Comparison of ENCODE assay signal across 39 cellular contexts in the genomic region with DNA sequence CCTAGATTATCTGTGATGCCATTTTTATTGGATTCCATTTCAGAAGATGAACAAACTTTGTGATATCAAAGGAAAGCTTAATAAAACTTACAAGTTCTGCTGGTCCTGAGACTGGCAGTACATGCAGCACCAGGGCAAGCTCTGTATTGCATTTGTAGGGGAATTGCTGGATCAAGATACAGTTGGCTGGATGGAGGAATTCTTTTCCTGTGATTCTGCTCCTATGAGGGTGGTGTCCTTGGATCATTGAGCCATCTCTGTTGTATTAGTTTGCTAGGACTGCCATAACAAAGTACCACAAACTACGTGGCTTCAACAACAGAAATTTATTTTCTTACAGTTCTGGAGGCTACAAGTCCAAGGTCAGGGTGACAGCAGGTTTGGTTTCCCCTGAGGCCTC. TPM values are rescaled to one million over a fixed set of nuclear protein-coding genes. Genes with fewer than 3 reads are reported as not detected.
"Had no signal": no experiment of that assay in that cellular context is flagged by ENCODE, and none has a peak within 500 bp of the region (broad histone marks: within the 10 kb centered on the region; RNA-seq: fewer than 3 reads in every experiment).

No MANE protein-coding gene starts in this region.

- H3K4me3 ChIP-seq: ascending aorta, gastrocnemius medialis, hepatocyte, left ventricle myocardium inferior, lung, mucosa of descending colon, ovary, right lobe of liver, skin epidermis, thyroid gland, upper lobe of left lung, vagina had no signal

- H3K27ac ChIP-seq: ascending aorta, brain microvascular endothelial cell, gastrocnemius medialis, hepatocyte, left ventricle myocardium inferior, ovary, right lobe of liver, thyroid gland, upper lobe of left lung, vagina, VCaP had no signal

- ATAC-seq: effector memory CD8-positive, alpha-beta T cell; mucosa of descending colon; natural killer cell treated with Interleukin-12 subunit alpha and Interleukin-12 subunit beta and Interleukin-15 and Interleukin-18, amount 100 ng/mL, for 72 hours; right lobe of liver; stimulated activated naive CD8-positive, alpha-beta T cell treated with anti-CD3 and anti-CD28 coated beads, Interleukin-15, Interleukin-2, amounts not matched to agents 100 U/mL and 50 U/mL, for 24 hours had no signal

- H3K4me1 Mint-ChIP-seq: activated naive CD4-positive, alpha-beta T cell treated with anti-CD3 and anti-CD28 coated beads, Interleukin-2, amount 10 ng/mL, durations not matched to agents 7 days and 5 days; activated naive CD8-positive, alpha-beta T cell treated with anti-CD3 and anti-CD28 coated beads, Interleukin-2, amount 10 ng/mL, durations not matched to agents 7 days and 5 days had no signal

- H2AFZ ChIP-seq: hepatocyte had no signal

- H3K27me3 ChIP-seq: ascending aorta, brain microvascular endothelial cell, gastrocnemius medialis, hepatocyte, ovary, right lobe of liver, thyroid gland, upper lobe of left lung, vagina had no signal

- H3K79me2 ChIP-seq: hepatocyte had no signal

- H3K36me3 ChIP-seq: ascending aorta, brain microvascular endothelial cell, gastrocnemius medialis, left ventricle myocardium inferior, ovary, right lobe of liver, thyroid gland, upper lobe of left lung, vagina had no signal

- H3K27ac Mint-ChIP-seq: activated naive CD4-positive, alpha-beta T cell treated with anti-CD3 and anti-CD28 coated beads, Interleukin-2, amount 10 ng/mL, durations not matched to agents 7 days and 5 days; activated naive CD8-positive, alpha-beta T cell treated with anti-CD3 and anti-CD28 coated beads, Interleukin-2, amount 10 ng/mL, durations not matched to agents 7 days and 5 days; activated T-cell treated with anti-CD3 and anti-CD28 coated beads, Interleukin-2, amount 50 U/mL, for 24 hours; effector memory CD8-positive, alpha-beta T cell; natural killer cell treated with Interleukin-12 subunit alpha and Interleukin-12 subunit beta and Interleukin-15 and Interleukin-18, amount 100 ng/mL, for 72 hours; progenitor cell of endocrine pancreas; T-helper 1 cell treated with Interleukin-12 subunit alpha and Interleukin-12 subunit beta and Interleukin-4 antibody, amounts not matched to agents 30 μg/mL and 1 μg/mL, for 36 hours had no signal

- H3K4me1 ChIP-seq: ascending aorta, gastrocnemius medialis, left ventricle myocardium inferior, right lobe of liver, thyroid gland, upper lobe of left lung had no signal

- H3K9me3 Mint-ChIP-seq: activated naive CD4-positive, alpha-beta T cell treated with anti-CD3 and anti-CD28 coated beads, Interleukin-2, amount 10 ng/mL, durations not matched to agents 7 days and 5 days; activated naive CD8-positive, alpha-beta T cell treated with anti-CD3 and anti-CD28 coated beads, Interleukin-2, amount 10 ng/mL, durations not matched to agents 7 days and 5 days; activated T-cell treated with anti-CD3 and anti-CD28 coated beads, Interleukin-2, amount 50 U/mL, for 24 hours; effector memory CD8-positive, alpha-beta T cell; T-helper 1 cell treated with Interleukin-12 subunit alpha and Interleukin-12 subunit beta and Interleukin-4 antibody, amounts not matched to agents 30 μg/mL and 1 μg/mL, for 36 hours had no signal

- H3K36me3 Mint-ChIP-seq: activated naive CD4-positive, alpha-beta T cell treated with anti-CD3 and anti-CD28 coated beads, Interleukin-2, amount 10 ng/mL, durations not matched to agents 7 days and 5 days; activated naive CD8-positive, alpha-beta T cell treated with anti-CD3 and anti-CD28 coated beads, Interleukin-2, amount 10 ng/mL, durations not matched to agents 7 days and 5 days; natural killer cell treated with Interleukin-12 subunit alpha and Interleukin-12 subunit beta and Interleukin-15 and Interleukin-18, amount 100 ng/mL, for 72 hours had no signal

- H3K4me2 ChIP-seq: hepatocyte had no signal

- H3K27me3 Mint-ChIP-seq: activated naive CD4-positive, alpha-beta T cell treated with anti-CD3 and anti-CD28 coated beads, Interleukin-2, amount 10 ng/mL, durations not matched to agents 7 days and 5 days; activated naive CD8-positive, alpha-beta T cell treated with anti-CD3 and anti-CD28 coated beads, Interleukin-2, amount 10 ng/mL, durations not matched to agents 7 days and 5 days; activated T-cell treated with anti-CD3 and anti-CD28 coated beads, Interleukin-2, amount 50 U/mL, for 24 hours; effector memory CD8-positive, alpha-beta T cell; natural killer cell treated with Interleukin-12 subunit alpha and Interleukin-12 subunit beta and Interleukin-15 and Interleukin-18, amount 100 ng/mL, for 72 hours; progenitor cell of endocrine pancreas had no signal

- H3K9me3 ChIP-seq: ascending aorta, gastrocnemius medialis, left ventricle myocardium inferior, mucosa of descending colon, ovary, right lobe of liver, thyroid gland, upper lobe of left lung, vagina had no signal

- DNase-seq: activated CD4-positive, alpha-beta T cell treated with anti-CD3 and anti-CD28 coated beads for 4 hours; activated CD4-positive, alpha-beta T cell treated with anti-CD3 and anti-CD28 coated beads, Interleukin-2, amount 50 U/mL, for 4 hours; activated CD8-positive, alpha-beta memory T cell treated with anti-CD3 and anti-CD28 coated beads, Interleukin-2, amount 50 U/mL, for 4 hours; activated gamma-delta T cell; activated naive CD4-positive, alpha-beta T cell treated with anti-CD3 and anti-CD28 coated beads, Interleukin-2, amount 10 ng/mL, durations not matched to agents 7 days and 5 days; activated naive CD8-positive, alpha-beta T cell treated with anti-CD3 and anti-CD28 coated beads, Interleukin-2, amount 10 ng/mL, durations not matched to agents 7 days and 5 days; activated T-cell treated with anti-CD3 and anti-CD28 coated beads, Interleukin-2, amount 50 U/mL, for 24 hours; brain microvascular endothelial cell; cortex of kidney; effector memory CD8-positive, alpha-beta T cell; erythroblast; gastrocnemius medialis; islet precursor cell; left ventricle myocardium inferior; mucosa of descending colon; ovary; right lobe of liver; stimulated activated CD4-positive, alpha-beta T cell treated with anti-CD3 and anti-CD28 coated beads, Interleukin-12 subunit alpha, Interleukin-12 subunit beta, amount 100 ng/mL, for 4 hours; stimulated activated CD4-positive, alpha-beta T cell treated with anti-CD3 and anti-CD28 coated beads, Interleukin-4, amount 100 ng/mL, for 1 hour; stimulated activated naive CD8-positive, alpha-beta T cell treated with anti-CD3 and anti-CD28 coated beads, Interleukin-15, Interleukin-2, amounts not matched to agents 100 U/mL and 50 U/mL, for 24 hours; substantia nigra; T-helper 9 cell; thyroid gland; upper lobe of left lung had no signal

- H3K4me3 Mint-ChIP-seq: activated naive CD4-positive, alpha-beta T cell treated with anti-CD3 and anti-CD28 coated beads, Interleukin-2, amount 10 ng/mL, durations not matched to agents 7 days and 5 days; activated naive CD8-positive, alpha-beta T cell treated with anti-CD3 and anti-CD28 coated beads, Interleukin-2, amount 10 ng/mL, durations not matched to agents 7 days and 5 days; activated T-cell treated with anti-CD3 and anti-CD28 coated beads, Interleukin-2, amount 50 U/mL, for 24 hours; effector memory CD8-positive, alpha-beta T cell; natural killer cell treated with Interleukin-12 subunit alpha and Interleukin-12 subunit beta and Interleukin-15 and Interleukin-18, amount 100 ng/mL, for 72 hours; T-helper 1 cell treated with Interleukin-12 subunit alpha and Interleukin-12 subunit beta and Interleukin-4 antibody, amounts not matched to agents 30 μg/mL and 1 μg/mL, for 36 hours had no signal

RNA-seq across cellular contexts. Expression of a gene that starts 33.9 kb away (rescaled TPM):
- total RNA-seq: activated CD8-positive, alpha-beta memory T cell treated with anti-CD3 and anti-CD28 coated beads for 36 hours; activated naive CD8-positive, alpha-beta T cell treated with anti-CD3 and anti-CD28 coated beads, Interleukin-2, amount 10 ng/mL, durations not matched to agents 7 days and 5 days; ascending aorta; cardiac septum; cerebellum; gastrocnemius medialis; hepatocyte; left ventricle myocardium inferior; lung; mesenteric fat pad; mucosa of descending colon; myocyte; natural killer cell treated with Interleukin-12 subunit alpha and Interleukin-12 subunit beta and Interleukin-15 and Interleukin-18, amount 100 ng/mL, for 72 hours; ovary; progenitor cell of endocrine pancreas; renal cortical epithelial cell; right lobe of liver; thyroid gland; upper lobe of left lung; vagina had no signal
